ENCODE assay signal across 26 cellular contexts in genomic region chr1:232993555-232993954, GRCh38. TPM values are rescaled to one million over a fixed set of nuclear protein-coding genes. Genes with fewer than 3 reads are reported as not detected.
DNase-seq lines count a peak whose midpoint lies in the region; ATAC-seq, FAIRE-seq and TF ChIP-seq lines count a peak whose summit lies in the region.
"Had no signal": no experiment of that assay in that cellular context is flagged by ENCODE, and none has a peak within 500 bp of the region (broad histone marks: within the 10 kb centered on the region; RNA-seq: fewer than 3 reads in every experiment).

No MANE protein-coding gene starts in this region.

- BruUV-seq in K562 (replicated peaks; lab: Mats Ljungman, UMichigan) (no TSS peak), HepG2 (replicated peaks; lab: Mats Ljungman, UMichigan) (no TSS peak)

- FAIRE-seq in K562 (lab: Jason Lieb, UNC) (no peak), HepG2 (lab: Jason Lieb, UNC) (no peak)
- FAIRE-seq: GM12878, GM12892, GM18507 had no signal

- H3K9me3 Mint-ChIP-seq in activated CD8-positive, alpha-beta memory T cell treated with anti-CD3 and anti-CD28 coated beads, Interleukin-2, amount 10 ng/mL, durations not matched to agents 7 days and 5 days (ENCODE audit: low read depth), result peaks cover 12% of the 10 kb centered on the region
- H3K9me3 Mint-ChIP-seq in endothelial cell (ENCODE audit: unreplicated experiment), result peaks cover 14% of the 10 kb centered on the region

- H3K27ac ChIP-seq in K562 (ENCODE audit: extremely low read depth, low read depth, low read length) (no peak overlapping the region), HepG2 (ENCODE audit: extremely low read length, insufficient read depth, low read length) (no peak overlapping the region)
- H3K27ac ChIP-seq: 22Rv1, BLaER1 had no signal

- 0% methylated on average over 3 of the region's 3 CpGs for WGBS in K562 (ENCODE audit: insufficient coverage, low coverage, missing lambda C conversion rate)
- WGBS in HepG2 (ENCODE audit: low lambda C conversion rate), result 18% methylated on average over 2 of the region's 3 CpGs

- H2AFZ ChIP-seq in K562 (ENCODE audit: low read depth, low read length), result no peak overlapping the region
- no peak overlapping the region for H2AFZ ChIP-seq in HepG2 (ENCODE audit: low read length)

- H3K27me3 Mint-ChIP-seq in activated CD8-positive, alpha-beta memory T cell treated with anti-CD3 and anti-CD28 coated beads, Interleukin-2, amount 10 ng/mL, durations not matched to agents 7 days and 5 days, result no peaks in the 10 kb centered on the region
- no peaks in the 10 kb centered on the region for H3K27me3 Mint-ChIP-seq in endothelial cell (ENCODE audit: unreplicated experiment)
- H3K27me3 Mint-ChIP-seq: CD4-positive, alpha-beta memory T cell; CD4-positive, CD25-positive, alpha-beta regulatory T cell; CD8-positive, alpha-beta memory T cell had no signal

- H3K9me1 ChIP-seq in K562 (ENCODE audit: control insufficient read depth, insufficient read depth, low read length), result no peaks in the 10 kb centered on the region

- peaks cover 3 to 43% of the 10 kb centered on the region in 2 experiments; a peak in 4 of 5 replicates for H3K27me3 ChIP-seq in K562 (ENCODE audit: control insufficient read depth in 2 of 2, insufficient read depth in 2 of 2, low read length in 2 of 2)
- no peaks in the 10 kb centered on the region for H3K27me3 ChIP-seq in HepG2 (ENCODE audit: control insufficient read depth in 1 of 2, insufficient read depth in 2 of 2, low read length in 2 of 2)
- H3K27me3 ChIP-seq: BE2C, BLaER1 had no signal

- no peak for TF ChIP-seq CTCF in K562 (IDR thresholded peaks at IDR 0.05 in 2 of 3, conservative IDR thresholded peaks at IDR 0.05 in 1 of 3; ENCODE audit: insufficient read depth in 2 of 3, low read depth in 1 of 3, low read length in 3 of 3)
- TF ChIP-seq CTCF in endothelial cell (IDR thresholded peaks at IDR 0.05; ENCODE audit: unreplicated experiment), result no peak
- TF ChIP-seq CTCF in HepG2 (CRISPR knock-in tag; IDR thresholded peaks at IDR 0.05), result no peak

- no peaks in the 10 kb centered on the region; a peak in 1 of 5 replicates for H3K4me1 ChIP-seq in K562 (replicated peaks in 1 of 2; ENCODE audit: control insufficient read depth in 2 of 2, insufficient read depth in 2 of 2, low read length in 2 of 2)
- no peaks in the 10 kb centered on the region for H3K4me1 ChIP-seq in HepG2 (ENCODE audit: insufficient read depth, low read length)
- H3K4me1 ChIP-seq: BE2C, BLaER1 had no signal

- peaks cover 59% of the 10 kb centered on the region for H3K36me3 Mint-ChIP-seq in activated CD8-positive, alpha-beta memory T cell treated with anti-CD3 and anti-CD28 coated beads, Interleukin-2, amount 10 ng/mL, durations not matched to agents 7 days and 5 days
- peaks cover 59% of the 10 kb centered on the region for H3K36me3 Mint-ChIP-seq in endothelial cell (ENCODE audit: low read depth, unreplicated experiment)

- TF ChIP-seq RAD21 in K562 (CRISPR knock-in tag; conservative IDR thresholded peaks at IDR 0.05 in 1 of 2, IDR thresholded peaks at IDR 0.05 in 1 of 2) (no peak), HepG2 (CRISPR knock-in tag; IDR thresholded peaks at IDR 0.05) (no peak)

- intact Hi-C loops in K562 (cut with micrococcal nuclease), result no loop called here
- intact Hi-C loops in HepG2 (cut with micrococcal nuclease; ENCODE audit: unreplicated experiment), result no loop called here

- H4K20me1 ChIP-seq in K562 (replicated peaks; ENCODE audit: control insufficient read depth, insufficient read depth, low read length) (no peaks in the 10 kb centered on the region), HepG2 (ENCODE audit: insufficient read depth, low read length) (no peaks in the 10 kb centered on the region)
- H4K20me1 ChIP-seq: BLaER1 had no signal

- no peak for TF ChIP-seq EP300 in K562 (IDR thresholded peaks at IDR 0.05; ENCODE audit: low read length)
- no peak for TF ChIP-seq EP300 in HepG2 (IDR thresholded peaks at IDR 0.05; ENCODE audit: low read depth in 2 of 2, low read length in 2 of 2)
- no peak for TF ChIP-seq EP300 in HepG2 (CRISPR knock-in tag; IDR thresholded peaks at IDR 0.05; ENCODE audit: borderline replicate concordance)

- H3K36me3 ChIP-seq in K562 (ENCODE audit: control insufficient read depth, insufficient read depth, low read length) (no peaks in the 10 kb centered on the region), HepG2 (replicated peaks in 1 of 2; ENCODE audit: control insufficient read depth in 1 of 2, insufficient read depth in 2 of 2, low read length in 2 of 2) (no peaks in the 10 kb centered on the region)
- H3K36me3 ChIP-seq: BE2C had no signal

- peaks cover 12% of the 10 kb centered on the region for H3K4me1 Mint-ChIP-seq in activated CD8-positive, alpha-beta memory T cell treated with anti-CD3 and anti-CD28 coated beads, Interleukin-2, amount 10 ng/mL, durations not matched to agents 7 days and 5 days
- H3K4me1 Mint-ChIP-seq in endothelial cell (ENCODE audit: unreplicated experiment), result no peaks in the 10 kb centered on the region
- H3K4me1 Mint-ChIP-seq: CD14-positive monocyte; CD4-positive, alpha-beta memory T cell; CD8-positive, alpha-beta memory T cell had no signal

- no peak for ATAC-seq in activated CD8-positive, alpha-beta memory T cell treated with anti-CD3 and anti-CD28 coated beads, Interleukin-2, amount 10 ng/mL, durations not matched to agents 7 days and 5 days
- ATAC-seq in K562, result no peak
- no peak for ATAC-seq in HG02571 (IDR thresholded peaks at IDR 0.05; ENCODE audit: unreplicated experiment)
- ATAC-seq in HepG2, result no peak
- ATAC-seq: GM12878 had no signal

- H3K79me2 ChIP-seq in K562 (ENCODE audit: control insufficient read depth, insufficient read depth, low read length) (no peaks in the 10 kb centered on the region), HepG2 (ENCODE audit: insufficient read depth, low read length) (no peaks in the 10 kb centered on the region)

- POLR2A ChIA-PET in K562 (lab: Yijun Ruan, JAX), result no interaction called here
- POLR2A ChIA-PET in HepG2 (lab: Yijun Ruan, JAX), result no interaction called here

- no peak overlapping the region for H3K9ac ChIP-seq in K562 (ENCODE audit: insufficient read depth in 1 of 2, low read depth in 2 of 2, low read length in 2 of 2)
- no peak overlapping the region for H3K9ac ChIP-seq in HepG2 (ENCODE audit: insufficient read depth, low read depth, low read length)
- H3K9ac ChIP-seq: BLaER1 had no signal

- no peak overlapping the region for H3K4me3 Mint-ChIP-seq in activated CD8-positive, alpha-beta memory T cell treated with anti-CD3 and anti-CD28 coated beads, Interleukin-2, amount 10 ng/mL, durations not matched to agents 7 days and 5 days
- H3K4me3 Mint-ChIP-seq in endothelial cell (ENCODE audit: unreplicated experiment), result peak overlapping the region; percentile 70
- H3K4me3 Mint-ChIP-seq: CD14-positive monocyte; CD4-positive, alpha-beta memory T cell; CD4-positive, CD25-positive, alpha-beta regulatory T cell; CD8-positive, alpha-beta memory T cell had no signal

- H3K4me3 ChIP-seq in K562 (no peak overlapping the region), HepG2 (replicated peaks in 1 of 3; ENCODE audit: insufficient read depth in 1 of 3, low read depth in 2 of 3, low read length in 3 of 3) (no peak overlapping the region)
- H3K4me3 ChIP-seq: BLaER1, GM12878 had no signal

- in situ Hi-C loops in K562 (cut with MboI), result no loop called here
- in situ Hi-C loops in HepG2 (cut with HindIII; ENCODE audit: extremely low pct_ligation_motif_present, low pct_unique_long_range_greater_than_20kb), result no loop called here

- DNase-seq in activated CD8-positive, alpha-beta memory T cell treated with anti-CD3 and anti-CD28 coated beads, Interleukin-2, amount 50 U/mL, for 48 hours, result peak; percentile 6
- DNase-seq in activated CD8-positive, alpha-beta memory T cell treated with anti-CD3 and anti-CD28 coated beads, Interleukin-2, amount 10 ng/mL, durations not matched to agents 7 days and 5 days, result no peak
- DNase-seq in K562 (ENCODE audit: extremely low read depth in 1 of 4, low spot score in 3 of 4) (no peak), endothelial cell (ENCODE audit: low spot score) (no peak), HepG2 (ENCODE audit: low spot score) (no peak)
- DNase-seq: ACHN; BE2C; C1 segment of cervical spinal cord; CD4-positive, alpha-beta memory T cell; CD4-positive, CD25-positive, alpha-beta regulatory T cell; CD8-positive, alpha-beta memory T cell; COR-L47; DMS 273 treated with DMSO at 0.1 percent for 48 hours; DMS153; DMS53; DMS79; DND-41; EL; GDM1 had no signal

- no peak for TF ChIP-seq POLR2A in K562 (conservative IDR thresholded peaks at IDR 0.05)
- no peak for TF ChIP-seq POLR2A in HepG2 (IDR thresholded peaks at IDR 0.05; ENCODE audit: insufficient read depth in 1 of 2, low read depth in 2 of 2, low read length in 2 of 2)

- no peaks in the 10 kb centered on the region for H3K9me3 ChIP-seq in K562 (replicated peaks; ENCODE audit: control insufficient read depth, insufficient read depth, low read depth, low read length)
- peaks cover 17% of the 10 kb centered on the region for H3K9me3 ChIP-seq in HepG2 (ENCODE audit: low read length)
- H3K9me3 ChIP-seq: BE2C had no signal

- no peak overlapping the region for H3K27ac Mint-ChIP-seq in activated CD8-positive, alpha-beta memory T cell treated with anti-CD3 and anti-CD28 coated beads, Interleukin-2, amount 10 ng/mL, durations not matched to agents 7 days and 5 days
- no peak overlapping the region for H3K27ac Mint-ChIP-seq in endothelial cell (ENCODE audit: unreplicated experiment)
- H3K27ac Mint-ChIP-seq: CD14-positive monocyte; CD4-positive, alpha-beta memory T cell had no signal

- no peak overlapping the region for H3K4me2 ChIP-seq in K562 (ENCODE audit: insufficient read depth, low read length)
- no peak overlapping the region for H3K4me2 ChIP-seq in HepG2 (ENCODE audit: low read depth, low read length)
- H3K4me2 ChIP-seq: BLaER1 had no signal

- CTCF ChIA-PET in activated CD8-positive, alpha-beta memory T cell treated with anti-CD3 and anti-CD28 coated beads, Interleukin-2, amount 10 ng/mL, durations not matched to agents 7 days and 5 days (lab: Charles Lee), result no interaction called here
- CTCF ChIA-PET in K562 (lab: Yijun Ruan, JAX; ENCODE audit: low intra/inter-chr PET ratio), result no interaction called here
- CTCF ChIA-PET in HepG2 (lab: Yijun Ruan, JAX; ENCODE audit: low intra/inter-chr PET ratio, low total read pairs), result no interaction called here

RNA-seq across cellular contexts. Expression of gene NTPCR, which starts 43.1 kb away (rescaled TPM):
- total RNA-seq in activated CD8-positive, alpha-beta memory T cell treated with anti-CD3 and anti-CD28 coated beads, Interleukin-2, amount 10 ng/mL, durations not matched to agents 7 days and 5 days, result 10 to 100 TPM; 27.2 to 27.5 TPM
- 13.4 and 27.5 TPM in 2 replicates for total RNA-seq in K562 (2011; cell fraction: chromatin; rRNA removed; ENCODE audit: low replicate concordance)
- 8.7 and 12.6 TPM in 2 replicates for total RNA-seq in K562 (2011; cell fraction: nucleolus; rRNA removed)
- 17.9 and 28.5 TPM in 2 replicates for total RNA-seq in K562 (2011; cell fraction: nucleoplasm; rRNA removed)
- 19.3 and 29.2 TPM in 2 replicates for total RNA-seq in K562 (2014; rRNA removed)
- total RNA-seq in K562 (2014; rRNA removed; fragmentation: Illumina TruSeq; extraction: Trizol), result 49.6 and 54.5 TPM in 2 replicates
- 36.4 and 37.9 TPM in 2 replicates for total RNA-seq in K562 (2015; rRNA removed; fragmentation: Illumina TruSeq; extraction: Trizol)
- total RNA-seq in K562 (2021), result 48.8 and 52.6 TPM in 2 replicates
- 44.3 and 47.3 TPM in 2 replicates for polyA plus RNA-seq in K562 (2011; rRNA removed)
- 14.7 and 20.5 TPM in 2 replicates for polyA plus RNA-seq in K562 (2011; cell fraction: cytosol; rRNA removed)
- polyA plus RNA-seq in K562 (2011; cell fraction: nucleus; rRNA removed), result 21.2 and 25.4 TPM in 2 replicates
- 54.3 and 59.2 TPM in 2 replicates for polyA plus RNA-seq in K562 (2012)
- polyA plus RNA-seq in K562 (2014; fragmentation: Illumina TruSeq; extraction: Trizol), result 57.4 and 60.8 TPM in 2 replicates
- polyA plus RNA-seq in K562 (2014; fragmentation: Nextera tagmentation; extraction: Ambion mirVana), result 100 to 1,000 TPM; 101 to 105 TPM
- polyA plus RNA-seq in K562 (2014; rRNA removed), result 36.9 and 40.4 TPM in 2 replicates
- polyA minus RNA-seq in K562 (2011; rRNA and poly(A)+ RNA removed), result 20.2 and 25.0 TPM in 2 replicates
- polyA minus RNA-seq in K562 (2011; cell fraction: cytosol; rRNA and poly(A)+ RNA removed), result 9.9 and 20.2 TPM in 2 replicates
- polyA minus RNA-seq in K562 (2011; cell fraction: nucleus; rRNA and poly(A)+ RNA removed), result 21.1 and 27.5 TPM in 2 replicates
- total RNA-seq in endothelial cell (ENCODE audit: unreplicated experiment), result 57.1 TPM
- 47.0 and 65.1 TPM in 2 replicates for total RNA-seq in HepG2 (2016; rRNA removed; fragmentation: Illumina TruSeq; extraction: Trizol)
- total RNA-seq in HepG2 (2016; cell fraction: cytosol; rRNA removed; fragmentation: Illumina TruSeq; extraction: Trizol; ENCODE audit: low read depth), result 23.2 and 28.5 TPM in 2 replicates
- total RNA-seq in HepG2 (2016; cell fraction: insoluble cytoplasmic fraction; rRNA removed; fragmentation: Illumina TruSeq; extraction: Trizol), result 49.0 and 57.6 TPM in 2 replicates
- total RNA-seq in HepG2 (2016; cell fraction: membrane; rRNA removed; fragmentation: Illumina TruSeq; extraction: Trizol), result 37.3 and 42.9 TPM in 2 replicates
- 25.2 and 26.0 TPM in 2 replicates for total RNA-seq in HepG2 (2016; cell fraction: nucleus; rRNA removed; fragmentation: Illumina TruSeq; extraction: Trizol)
- polyA plus RNA-seq in HepG2 (2011; rRNA removed), result 9.9 and 11.7 TPM in 2 replicates
- polyA plus RNA-seq in HepG2 (2011; cell fraction: cytosol; rRNA removed), result 9.2 and 11.3 TPM in 2 replicates
- 8.6 and 8.8 TPM in 2 replicates for polyA plus RNA-seq in HepG2 (2011; cell fraction: nucleus; rRNA removed)
- polyA plus RNA-seq in HepG2 (2012), result 22.3 and 25.9 TPM in 2 replicates
- polyA plus RNA-seq in HepG2 (2016; cell fraction: cytosol; fragmentation: Illumina TruSeq; extraction: Trizol; ENCODE audit: low read depth), result 30.0 and 36.6 TPM in 2 replicates
- polyA plus RNA-seq in HepG2 (2016; cell fraction: insoluble cytoplasmic fraction; fragmentation: Illumina TruSeq; extraction: Trizol; ENCODE audit: low read depth), result 63.5 and 65.7 TPM in 2 replicates
- polyA plus RNA-seq in HepG2 (2016; cell fraction: membrane; fragmentation: Illumina TruSeq; extraction: Trizol; ENCODE audit: low read depth), result 41.2 and 46.3 TPM in 2 replicates
- 32.2 and 43.6 TPM in 2 replicates for polyA plus RNA-seq in HepG2 (2016; cell fraction: nucleus; fragmentation: Illumina TruSeq; extraction: Trizol; ENCODE audit: insufficient read depth, low read depth)
- polyA minus RNA-seq in HepG2 (2011; rRNA and poly(A)+ RNA removed; ENCODE audit: low replicate concordance), result 7.5 and 8.1 TPM in 2 replicates
- 5.5 and 5.7 TPM in 2 replicates for polyA minus RNA-seq in HepG2 (2011; cell fraction: cytosol; rRNA and poly(A)+ RNA removed)
- 22.7 and 28.3 TPM in 2 replicates for polyA minus RNA-seq in HepG2 (2011; cell fraction: nucleus; rRNA and poly(A)+ RNA removed)
